In genomic region chr5:131635755-131636479, GRCh38 we compare ENCODE assay signal across 8 cellular contexts. TPM values are rescaled to one million over a fixed set of nuclear protein-coding genes. Genes with fewer than 3 reads are reported as not detected.
DNase-seq lines count a peak whose midpoint lies in the region; ATAC-seq, FAIRE-seq and TF ChIP-seq lines count a peak whose summit lies in the region.

No MANE protein-coding gene starts in this region.

- intact Hi-C loops in kidney (cut with DNase I), result no loop called here

- no peak for TF ChIP-seq CTCF in brain (conservative IDR thresholded peaks at IDR 0.05)
- TF ChIP-seq CTCF in kidney (IDR thresholded peaks at IDR 0.05; ENCODE audit: borderline replicate concordance, extremely low read depth, insufficient read depth), result no peak

- H3K9me3 Mint-ChIP-seq in brain, result peaks cover 0 to 4% (median 0%) of the 10 kb centered on the region in 5 experiments

- no peak for FAIRE-seq in kidney (lab: Jason Lieb, UNC)

- no peak for ATAC-seq in HG02571 (IDR thresholded peaks at IDR 0.05; ENCODE audit: unreplicated experiment)

- no peaks in the 10 kb centered on the region for H3K36me3 Mint-ChIP-seq in brain

- H3K9me3 ChIP-seq in kidney (ENCODE audit: control insufficient read depth in 1 of 2, low read length in 2 of 2), result no peaks in the 10 kb centered on the region

- peak overlapping the region; percentile 98 for H3K27ac ChIP-seq in kidney (ENCODE audit: low read depth in 2 of 2, low read length in 2 of 2)

- H3K4me1 ChIP-seq in kidney (ENCODE audit: control insufficient read depth in 1 of 2, insufficient read depth in 1 of 2, low read depth in 1 of 2, low read length in 2 of 2), result peaks cover 0 to 10% of the 10 kb centered on the region in 2 donors

- H3K9ac ChIP-seq in kidney (ENCODE audit: low read length in 2 of 2), result peak overlapping the region; percentile 96 to 99

- peak overlapping the region; percentile 99 to 100 (median 99) for H3K27ac Mint-ChIP-seq in brain

- peak overlapping the region; percentile 87 to 89 for H3K4me3 ChIP-seq in kidney (ENCODE audit: low read length in 2 of 2)

- DNase-seq in NCI-H1694 treated with DMSO at 0.1 percent for 48 hours (lab: John Stamatoyannopoulos, UW) (peak; percentile 31), NCI-H1694 (lab: John Stamatoyannopoulos, UW) (no peak), NCI-H2227 (lab: John Stamatoyannopoulos, UW; ENCODE audit: unreplicated experiment) (peak; percentile 48), kidney (peak; percentile 78), OCI-M2 (lab: John Stamatoyannopoulos, UW; ENCODE audit: unreplicated experiment) (no peak)
- DNase-seq in stimulated activated naive CD4-positive, alpha-beta T cell treated with Interleukin-2 at 50 U/mL for 16 hours (lab: John Stamatoyannopoulos, UW), result peak; percentile 30

- peaks cover 10% of the 10 kb centered on the region for H3K27me3 Mint-ChIP-seq in brain

- H3K4me3 Mint-ChIP-seq in brain, result peak overlapping the region in 4 of 5 experiments; percentile 96 to 100 (median 98)

- no peaks in the 10 kb centered on the region for H3K36me3 ChIP-seq in kidney (ENCODE audit: control insufficient read depth in 1 of 2, insufficient read depth in 2 of 2, low read length in 2 of 2)

- peaks cover 20% of the 10 kb centered on the region for H3K4me1 Mint-ChIP-seq in brain

RNA-seq across cellular contexts. Expression of gene RAPGEF6, which starts 0.9 kb away (rescaled TPM):
- polyA plus RNA-seq in brain (ENCODE audit: insufficient read depth, low read depth, low replicate concordance) (1.3 TPM), kidney (ENCODE audit: insufficient read depth, low read depth, low replicate concordance) (1.8 TPM)
- total RNA-seq in kidney, result 28.6 TPM

Comparison
In these comparisons a context has a peak if more than half of its experiments do, and no peak if none do; other contexts are left out.
1. DNase-seq: peak in NCI-H1694 treated with DMSO at 0.1 percent for 48 hours (single experiment), NCI-H2227 (single experiment), kidney (single experiment) and stimulated activated naive CD4-positive, alpha-beta T cell treated with Interleukin-2 at 50 U/mL for 16 hours (single experiment); none in NCI-H1694 (single experiment) and OCI-M2 (single experiment).